In genomic region chr4:38675167-38676121, GRCh38 we compare ENCODE assay signal across 8 cellular contexts. TPM values are rescaled to one million over a fixed set of nuclear protein-coding genes. Genes with fewer than 3 reads are reported as not detected.
A peak's percentile ranks its signal among the peaks of the same experiment; 100 is the strongest.
DNase-seq lines count a peak whose midpoint lies in the region.

No MANE protein-coding gene starts in this region.

- H3K9me3 ChIP-seq in endocrine pancreas (ENCODE audit: control insufficient read depth, low read length) = no peaks in the 10 kb centered on the region

- H3K9ac ChIP-seq in endocrine pancreas (ENCODE audit: control insufficient read depth, insufficient read depth, low read length) = no peak overlapping the region

- H3K36me3 ChIP-seq in endocrine pancreas (ENCODE audit: control insufficient read depth, insufficient read depth, low read length) = no peaks in the 10 kb centered on the region

- no peaks in the 10 kb centered on the region for H3K27me3 ChIP-seq in endocrine pancreas (ENCODE audit: control insufficient read depth, insufficient read depth, low read length)

- peak overlapping the region; percentile 30 for H3K4me3 ChIP-seq in endocrine pancreas (ENCODE audit: control insufficient read depth, insufficient read depth, low read length)

- H3K4me1 ChIP-seq in endocrine pancreas (ENCODE audit: control insufficient read depth, insufficient read depth, low read length) = peaks cover 15% of the 10 kb centered on the region

- peak; percentile 67 to 76 for DNase-seq in NCI-H524 (lab: John Stamatoyannopoulos, UW)
- no peak for DNase-seq in NCI-H524 treated with DMSO at 0.1 percent for 48 hours (lab: John Stamatoyannopoulos, UW)
- peak; percentile 73 for DNase-seq in HT1080 (ENCODE audit: low read depth)
- DNase-seq in NOMO-1 (lab: John Stamatoyannopoulos, UW; ENCODE audit: unreplicated experiment in 2 of 2) = peak; percentile 62 to 71
- peak in 2 of 3 experiments; percentile 62 to 68 for DNase-seq in activated CD8-positive, alpha-beta memory T cell treated with anti-CD3 and anti-CD28 coated beads for 48 hours (ENCODE audit: low read depth in 2 of 3, low spot score in 2 of 3)
- peak; percentile 90 for DNase-seq in midbrain (lab: John Stamatoyannopoulos, UW)
- peak; percentile 58 for DNase-seq in stimulated activated CD8-positive, alpha-beta memory T cell treated with anti-CD3 and anti-CD28 coated beads, Interleukin-15, amount 100 ng/mL, for 24 hours (ENCODE audit: low read depth)

RNA-seq across cellular contexts. Expression of gene KLF3, which starts 11.4 kb away (rescaled TPM):
- total RNA-seq in HT1080 (2014; rRNA removed; shearing (Covaris generic)) = 6.3 and 7.9 TPM in 2 replicates
- polyA plus RNA-seq in HT1080 (2015; cell fraction: cytosol; rRNA removed) = 18.5 and 23.6 TPM in 2 replicates
- polyA plus RNA-seq in HT1080 (2015; cell fraction: nucleus; rRNA removed) = 18.5 and 20.1 TPM in 2 replicates
